Comparison of ENCODE assay signal across 8 cellular contexts in the genomic region with DNA sequence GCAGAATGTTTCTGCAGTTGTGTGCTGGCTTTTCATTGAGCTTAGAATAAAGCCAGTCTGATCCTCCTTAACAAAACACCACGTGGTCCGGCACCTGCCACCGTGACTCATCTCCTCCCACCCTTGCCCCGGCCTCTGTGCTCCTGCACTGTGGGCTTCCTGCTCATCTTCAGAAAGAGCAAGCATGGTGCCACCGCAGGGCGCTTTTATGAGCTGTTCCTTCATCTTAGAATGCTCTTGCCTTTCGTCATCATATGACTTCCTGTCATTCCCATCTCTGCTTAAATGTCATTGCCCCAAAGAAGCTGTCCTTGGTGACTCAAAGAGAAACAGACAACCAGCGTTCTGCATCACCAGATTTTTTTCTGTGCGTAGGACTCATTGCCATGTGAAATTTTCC.
DNase-seq lines count a peak whose midpoint lies in the region; ATAC-seq and TF ChIP-seq lines count a peak whose summit lies in the region.

No MANE protein-coding gene starts in this region.

- H3K4me3 ChIP-seq in choroid plexus epithelial cell (ENCODE audit: low read depth, low read length) = no peak overlapping the region
- H3K4me3 ChIP-seq in psoas muscle = no peak overlapping the region

- peaks cover 3% of the 10 kb centered on the region for H3K36me3 Mint-ChIP-seq in activated B cell treated with CpG ODN at 0.5 μM for 24 hours (ENCODE audit: low read depth)

- no peak overlapping the region for H3K4me3 Mint-ChIP-seq in activated B cell treated with CpG ODN at 0.5 μM for 24 hours

- TF ChIP-seq CTCF in activated B cell treated with CpG ODN at 0.5 μM for 24 hours (IDR thresholded peaks at IDR 0.05) (no peak), choroid plexus epithelial cell (conservative IDR thresholded peaks at IDR 0.05; ENCODE audit: low read depth, low read length) (no peak), psoas muscle (IDR thresholded peaks at IDR 0.05) (no peak)

- POLR2A ChIA-PET in activated B cell treated with CpG ODN at 0.5 μM for 24 hours (lab: Charles Lee) = interaction anchor here (0.7 kb wide), 1 partner anchor 974 kb away, joined by 3 read pairs; no protein-coding TSS in a partner anchor

- 43 to 47% (median 46%) methylated on average over 9 of the region's 9 CpGs for WGBS in psoas muscle, 3 donors

- intact Hi-C loops in activated B cell treated with CpG ODN at 0.5 μM for 24 hours (cut with micrococcal nuclease) = no loop called here
- intact Hi-C loops in psoas muscle (cut with DNase I) = loop anchor here in 1 of 2 donors (5.0 kb wide), 1 partner anchor 686 kb away; a partner anchor contains a TSS

- no peaks in the 10 kb centered on the region for H3K9me3 ChIP-seq in psoas muscle

- peak overlapping the region; percentile 50 for H3K27ac Mint-ChIP-seq in activated B cell treated with CpG ODN at 0.5 μM for 24 hours

- H3K27me3 Mint-ChIP-seq in activated B cell treated with CpG ODN at 0.5 μM for 24 hours = no peaks in the 10 kb centered on the region

- ATAC-seq in HG03108 (IDR thresholded peaks at IDR 0.05; ENCODE audit: unreplicated experiment) (peak; percentile 79), activated B cell treated with CpG ODN at 0.5 μM for 24 hours (ENCODE audit: low read depth) (peak; percentile 75), GM21423 (IDR thresholded peaks at IDR 0.05; ENCODE audit: unreplicated experiment) (no peak), psoas muscle (no peak)

- no peaks in the 10 kb centered on the region for H3K36me3 ChIP-seq in psoas muscle (ENCODE audit: insufficient read depth in 1 of 2, low read depth in 1 of 2)

- DNase-seq in COR-L47 (lab: John Stamatoyannopoulos, UW) = peak; percentile 30
- DNase-seq in activated B cell treated with CpG ODN at 0.5 μM for 24 hours = no peak
- peak; percentile 4 for DNase-seq in choroid plexus epithelial cell (ENCODE audit: low read depth)
- DNase-seq in stimulated activated CD8-positive, alpha-beta memory T cell treated with anti-CD3 and anti-CD28 coated beads, Interleukin-12 subunit alpha, Interleukin-12 subunit beta, amount 100 ng/mL, for 24 hours (ENCODE audit: extremely low read depth) = peak; percentile 61
- no peak for DNase-seq in NCI-H1048 (lab: John Stamatoyannopoulos, UW)
- DNase-seq in psoas muscle = no peak

- peaks cover 7% of the 10 kb centered on the region for H3K4me1 Mint-ChIP-seq in activated B cell treated with CpG ODN at 0.5 μM for 24 hours

- H3K27me3 ChIP-seq in psoas muscle (ENCODE audit: insufficient read depth in 3 of 3, low read length in 2 of 3) = no peaks in the 10 kb centered on the region

- H3K4me1 ChIP-seq in psoas muscle = no peaks in the 10 kb centered on the region

- H3K27ac ChIP-seq in psoas muscle = no peak overlapping the region

- CTCF ChIA-PET in activated B cell treated with CpG ODN at 0.5 μM for 24 hours (lab: Charles Lee) = interaction anchor here (0.6 to 1.3 kb wide), 2 partner anchors 38 to 688 kb away, joined by 4 read pairs; a partner anchor contains a TSS

- H3K9me3 Mint-ChIP-seq in activated B cell treated with CpG ODN at 0.5 μM for 24 hours = no peaks in the 10 kb centered on the region

Comparison
In these comparisons a context has a peak if more than half of its experiments do, and no peak if none do; other contexts are left out.
1. DNase-seq: peak in COR-L47 (single experiment), choroid plexus epithelial cell (single experiment) and stimulated activated CD8-positive, alpha-beta memory T cell treated with anti-CD3 and anti-CD28 coated beads, Interleukin-12 subunit alpha, Interleukin-12 subunit beta, amount 100 ng/mL, for 24 hours (single experiment); none in activated B cell treated with CpG ODN at 0.5 μM for 24 hours (single experiment), NCI-H1048 (single experiment) and psoas muscle (0 of 2).
2. ATAC-seq: peak in HG03108 (single experiment) and activated B cell treated with CpG ODN at 0.5 μM for 24 hours (single experiment); none in GM21423 (single experiment) and psoas muscle (0 of 4).